9 cellular contexts compared by ENCODE assay signal in genomic region chr9:98129451-98129881, GRCh38. TPM values are rescaled to one million over a fixed set of nuclear protein-coding genes. Genes with fewer than 3 reads are reported as not detected.
A peak's percentile ranks its signal among the peaks of the same experiment; 100 is the strongest.
DNase-seq lines count a peak whose midpoint lies in the region; ATAC-seq and TF ChIP-seq lines count a peak whose summit lies in the region.
"Had no signal": no experiment of that assay in that cellular context is flagged by ENCODE, and none has a peak within 500 bp of the region (broad histone marks: within the 10 kb centered on the region; RNA-seq: fewer than 3 reads in every experiment).

No MANE protein-coding gene starts in this region.

- H3K4me1 Mint-ChIP-seq in natural killer cell, result peaks cover 0 to 12% of the 10 kb centered on the region in 2 donors
- peaks cover 10% of the 10 kb centered on the region for H3K4me1 Mint-ChIP-seq in glutamatergic neuron (ENCODE audit: low read depth, unreplicated experiment)

- H3K36me3 Mint-ChIP-seq in natural killer cell (no peaks in the 10 kb centered on the region), glutamatergic neuron (ENCODE audit: unreplicated experiment) (no peaks in the 10 kb centered on the region)

- no peaks in the 10 kb centered on the region for H3K36me3 ChIP-seq in breast epithelium
- H3K36me3 ChIP-seq: SJSA1 had no signal

- H3K9me3 Mint-ChIP-seq in natural killer cell, result no peaks in the 10 kb centered on the region
- peaks cover 4% of the 10 kb centered on the region for H3K9me3 Mint-ChIP-seq in glutamatergic neuron (ENCODE audit: unreplicated experiment)

- DNase-seq in SKM-1 (lab: John Stamatoyannopoulos, UW; ENCODE audit: unreplicated experiment) (peak; percentile 60), natural killer cell (no peak), breast epithelium (ENCODE audit: low spot score in 2 of 2) (no peak), ACHN (no peak), glutamatergic neuron (no peak)

- H3K27ac Mint-ChIP-seq in natural killer cell, result peak overlapping the region in 1 of 2 donors; percentile 35
- no peak overlapping the region for H3K27ac Mint-ChIP-seq in glutamatergic neuron (ENCODE audit: unreplicated experiment)

- H3K27me3 ChIP-seq in breast epithelium, result no peaks in the 10 kb centered on the region
- H3K27me3 ChIP-seq: SJSA1 had no signal

- in situ Hi-C loops in ACHN (cut with HindIII; ENCODE audit: low pct_ligation_motif_present, low pct_unique_long_range_greater_than_20kb, low sequenced_read_pairs), result no loop called here

- H3K4me3 Mint-ChIP-seq in natural killer cell (no peak overlapping the region), glutamatergic neuron (ENCODE audit: unreplicated experiment) (no peak overlapping the region)

- no peaks in the 10 kb centered on the region for H3K9me3 ChIP-seq in breast epithelium
- H3K9me3 ChIP-seq: SJSA1 had no signal

- no peak overlapping the region for H3K4me3 ChIP-seq in breast epithelium
- H3K4me3 ChIP-seq: SJSA1 had no signal

- no peak overlapping the region for H3K27ac ChIP-seq in breast epithelium
- H3K27ac ChIP-seq: SJSA1 had no signal

- no peak for TF ChIP-seq CTCF in natural killer cell (IDR thresholded peaks at IDR 0.05)
- TF ChIP-seq CTCF in breast epithelium (IDR thresholded peaks at IDR 0.05), result no peak
- TF ChIP-seq CTCF in glutamatergic neuron (IDR thresholded peaks at IDR 0.05; ENCODE audit: partially characterized antibody, unreplicated experiment), result no peak

- intact Hi-C loops in natural killer cell (cut with micrococcal nuclease), result no loop called here
- intact Hi-C loops in breast epithelium (cut with DNase I; ENCODE audit: low total_unique reads), result no loop called here

- no peak for TF ChIP-seq POLR2A in breast epithelium (IDR thresholded peaks at IDR 0.05)

- H3K27me3 Mint-ChIP-seq in natural killer cell (ENCODE audit: low read depth in 2 of 2) (no peaks in the 10 kb centered on the region), glutamatergic neuron (ENCODE audit: unreplicated experiment) (peaks cover 2% of the 10 kb centered on the region)

- no peaks in the 10 kb centered on the region for H3K4me1 ChIP-seq in breast epithelium
- H3K4me1 ChIP-seq: SJSA1 had no signal

- peak; percentile 84 for ATAC-seq in GM18861 (IDR thresholded peaks at IDR 0.05; ENCODE audit: unreplicated experiment)
- ATAC-seq in HG02938 (IDR thresholded peaks at IDR 0.05; ENCODE audit: unreplicated experiment), result peak; percentile 74
- ATAC-seq in natural killer cell, result peak in 2 of 3 donors; percentile 41 to 60
- ATAC-seq in activated CD4-positive, CD25-positive, alpha-beta regulatory T cell treated with anti-CD3 and anti-CD28 coated beads, Interleukin-2, amount 50 U/mL, for 24 hours, result no peak

RNA-seq across cellular contexts. Expression of gene TRIM14, which starts 10.4 kb away (rescaled TPM):
- 10 to 100 TPM; 45.1 to 66.5 (median 65.3) TPM for total RNA-seq in natural killer cell
- total RNA-seq in breast epithelium, result 10 to 100 TPM in 2 of 3 donors, 1 to 10 TPM in 1; 8.8 to 14.9 (median 14.6) TPM
- 0.71 TPM for total RNA-seq in glutamatergic neuron (ENCODE audit: unreplicated experiment)

Comparison
In these comparisons a context has a peak if more than half of its experiments do, and no peak if none do; other contexts are left out.
1. ATAC-seq: peak in GM18861 (single experiment), HG02938 (single experiment) and natural killer cell (2 of 3); none in activated CD4-positive, CD25-positive, alpha-beta regulatory T cell treated with anti-CD3 and anti-CD28 coated beads, Interleukin-2, amount 50 U/mL, for 24 hours (0 of 2).